ENCODE assay signal across 27 cellular contexts in the genomic region with DNA sequence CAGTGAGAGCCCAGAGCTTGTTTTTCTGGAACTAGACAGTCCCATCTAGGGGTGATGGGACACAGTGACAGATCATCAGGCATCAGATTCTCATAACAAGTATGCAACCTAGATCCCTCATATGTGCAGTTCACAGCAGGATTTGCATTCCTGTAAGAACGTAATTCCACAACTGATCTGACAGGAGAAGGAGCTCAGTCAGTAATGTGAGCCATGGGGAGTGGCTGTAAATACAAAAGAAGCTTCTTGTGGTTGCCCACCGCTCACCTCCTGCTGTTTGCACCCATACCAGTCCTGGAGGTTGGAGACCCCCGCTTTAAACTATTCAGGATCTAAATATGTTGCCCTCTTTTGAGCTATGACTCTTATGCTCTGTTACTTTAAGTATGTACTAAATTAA.
"Had no signal": no experiment of that assay in that cellular context is flagged by ENCODE, and none has a peak within 500 bp of the region (broad histone marks: within the 10 kb centered on the region; RNA-seq: fewer than 3 reads in every experiment).

No MANE protein-coding gene starts in this region.

- DNase-seq: activated B cell treated with CpG ODN at 0.5 μM for 24 hours; activated CD4-positive, alpha-beta T cell treated with anti-CD3 and anti-CD28 coated beads for 36 hours; activated CD4-positive, alpha-beta T cell treated with anti-CD3 and anti-CD28 coated beads, Interleukin-2, amount 50 U/mL, for 4 hours; activated CD8-positive, alpha-beta memory T cell treated with anti-CD3 and anti-CD28 coated beads, Interleukin-2, amount 50 U/mL, for 48 hours; activated naive CD4-positive, alpha-beta T cell treated with Interleukin-2 at 50 U/mL for 16 hours; activated naive CD8-positive, alpha-beta T cell treated with anti-CD3 and anti-CD28 coated beads, Interleukin-2, amount 10 ng/mL, durations not matched to agents 7 days and 5 days; activated T-cell treated with anti-CD3 and anti-CD28 coated beads, Interleukin-2, amount 50 U/mL, for 48 hours; amygdala; central memory CD4-positive, alpha-beta T cell; head of caudate nucleus; hypothalamus; islet precursor cell; left cardiac atrium; midbrain; nephron progenitor cell; nucleus accumbens; right lobe of liver; stimulated activated CD4-positive, alpha-beta T cell treated with anti-CD3 and anti-CD28 coated beads, Interleukin-2, amount 100 ng/mL, for 48 hours; stimulated activated CD8-positive, alpha-beta memory T cell treated with anti-CD3 and anti-CD28 coated beads, Interleukin-4, amount 100 ng/mL, for 48 hours; stimulated activated naive CD4-positive, alpha-beta T cell; T1000; upper lobe of left lung had no signal

- ATAC-seq: activated CD4-positive, alpha-beta T cell treated with anti-CD3 and anti-CD28 coated beads for 36 hours; gastroesophageal sphincter; left cardiac atrium; right lobe of liver had no signal

- H3K9me3 ChIP-seq: gastroesophageal sphincter, right lobe of liver, thoracic aorta, upper lobe of left lung had no signal

- H3K27me3 ChIP-seq: gastroesophageal sphincter, right lobe of liver, upper lobe of left lung had no signal

- H3K4me3 ChIP-seq: coronary artery, gastroesophageal sphincter, right lobe of liver, smooth muscle cell, thoracic aorta, upper lobe of left lung had no signal

- H3K4me1 ChIP-seq: gastroesophageal sphincter, upper lobe of left lung had no signal

- H3K27ac ChIP-seq: coronary artery, epithelial cell of prostate, gastroesophageal sphincter, right lobe of liver, thoracic aorta, upper lobe of left lung had no signal
